In the genomic region with DNA sequence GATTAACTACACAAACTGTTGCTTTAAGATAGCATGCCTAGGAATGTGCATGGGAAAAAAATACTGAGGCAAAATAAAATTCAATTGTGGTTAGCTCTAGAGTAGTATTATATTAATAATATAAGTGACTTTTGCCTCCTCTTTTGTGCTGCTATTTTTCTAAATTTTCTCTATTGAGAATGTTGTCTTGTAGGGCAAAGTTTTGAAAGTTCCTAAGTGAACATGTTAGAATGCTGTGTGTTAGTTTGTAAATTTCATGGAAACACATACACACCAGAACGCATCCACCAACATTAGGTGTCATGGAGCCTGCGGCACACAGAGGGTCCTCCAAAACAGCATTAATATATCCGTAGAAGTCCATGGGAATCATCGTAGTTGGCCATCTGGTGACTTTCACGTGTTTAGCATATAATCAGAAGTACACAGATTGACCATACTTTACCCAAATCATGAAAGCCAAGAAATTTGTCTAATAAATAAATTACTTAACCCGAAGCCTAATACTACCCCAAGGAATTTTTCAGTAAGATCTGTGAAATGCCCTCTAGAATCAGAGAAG, we compare ENCODE assay signal across 1 cellular context.
TF ChIP-seq lines count a peak whose summit lies in the region.

No MANE protein-coding gene starts in this region.

TF ChIP-seq in WTC11, 78 proteins besides CTCF, POLR2A, EP300 and RAD21 (continued from another document):
- no peak for TF ChIP-seq ZNF317 (CRISPR knock-in tag; IDR thresholded peaks at IDR 0.05; ENCODE audit: borderline replicate concordance, low read depth)
- TF ChIP-seq HMGA2 (CRISPR knock-in tag; IDR thresholded peaks at IDR 0.05), result no peak
- TF ChIP-seq, protein P1, sequence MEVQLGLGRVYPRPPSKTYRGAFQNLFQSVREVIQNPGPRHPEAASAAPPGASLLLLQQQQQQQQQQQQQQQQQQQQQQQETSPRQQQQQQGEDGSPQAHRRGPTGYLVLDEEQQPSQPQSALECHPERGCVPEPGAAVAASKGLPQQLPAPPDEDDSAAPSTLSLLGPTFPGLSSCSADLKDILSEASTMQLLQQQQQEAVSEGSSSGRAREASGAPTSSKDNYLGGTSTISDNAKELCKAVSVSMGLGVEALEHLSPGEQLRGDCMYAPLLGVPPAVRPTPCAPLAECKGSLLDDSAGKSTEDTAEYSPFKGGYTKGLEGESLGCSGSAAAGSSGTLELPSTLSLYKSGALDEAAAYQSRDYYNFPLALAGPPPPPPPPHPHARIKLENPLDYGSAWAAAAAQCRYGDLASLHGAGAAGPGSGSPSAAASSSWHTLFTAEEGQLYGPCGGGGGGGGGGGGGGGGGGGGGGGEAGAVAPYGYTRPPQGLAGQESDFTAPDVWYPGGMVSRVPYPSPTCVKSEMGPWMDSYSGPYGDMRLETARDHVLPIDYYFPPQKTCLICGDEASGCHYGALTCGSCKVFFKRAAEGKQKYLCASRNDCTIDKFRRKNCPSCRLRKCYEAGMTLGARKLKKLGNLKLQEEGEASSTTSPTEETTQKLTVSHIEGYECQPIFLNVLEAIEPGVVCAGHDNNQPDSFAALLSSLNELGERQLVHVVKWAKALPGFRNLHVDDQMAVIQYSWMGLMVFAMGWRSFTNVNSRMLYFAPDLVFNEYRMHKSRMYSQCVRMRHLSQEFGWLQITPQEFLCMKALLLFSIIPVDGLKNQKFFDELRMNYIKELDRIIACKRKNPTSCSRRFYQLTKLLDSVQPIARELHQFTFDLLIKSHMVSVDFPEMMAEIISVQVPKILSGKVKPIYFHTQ (CRISPR knock-in tag; IDR thresholded peaks at IDR 0.05), result no peak
- TF ChIP-seq MYBL2 (CRISPR knock-in tag; IDR thresholded peaks at IDR 0.05), result no peak
- TF ChIP-seq, protein P2, sequence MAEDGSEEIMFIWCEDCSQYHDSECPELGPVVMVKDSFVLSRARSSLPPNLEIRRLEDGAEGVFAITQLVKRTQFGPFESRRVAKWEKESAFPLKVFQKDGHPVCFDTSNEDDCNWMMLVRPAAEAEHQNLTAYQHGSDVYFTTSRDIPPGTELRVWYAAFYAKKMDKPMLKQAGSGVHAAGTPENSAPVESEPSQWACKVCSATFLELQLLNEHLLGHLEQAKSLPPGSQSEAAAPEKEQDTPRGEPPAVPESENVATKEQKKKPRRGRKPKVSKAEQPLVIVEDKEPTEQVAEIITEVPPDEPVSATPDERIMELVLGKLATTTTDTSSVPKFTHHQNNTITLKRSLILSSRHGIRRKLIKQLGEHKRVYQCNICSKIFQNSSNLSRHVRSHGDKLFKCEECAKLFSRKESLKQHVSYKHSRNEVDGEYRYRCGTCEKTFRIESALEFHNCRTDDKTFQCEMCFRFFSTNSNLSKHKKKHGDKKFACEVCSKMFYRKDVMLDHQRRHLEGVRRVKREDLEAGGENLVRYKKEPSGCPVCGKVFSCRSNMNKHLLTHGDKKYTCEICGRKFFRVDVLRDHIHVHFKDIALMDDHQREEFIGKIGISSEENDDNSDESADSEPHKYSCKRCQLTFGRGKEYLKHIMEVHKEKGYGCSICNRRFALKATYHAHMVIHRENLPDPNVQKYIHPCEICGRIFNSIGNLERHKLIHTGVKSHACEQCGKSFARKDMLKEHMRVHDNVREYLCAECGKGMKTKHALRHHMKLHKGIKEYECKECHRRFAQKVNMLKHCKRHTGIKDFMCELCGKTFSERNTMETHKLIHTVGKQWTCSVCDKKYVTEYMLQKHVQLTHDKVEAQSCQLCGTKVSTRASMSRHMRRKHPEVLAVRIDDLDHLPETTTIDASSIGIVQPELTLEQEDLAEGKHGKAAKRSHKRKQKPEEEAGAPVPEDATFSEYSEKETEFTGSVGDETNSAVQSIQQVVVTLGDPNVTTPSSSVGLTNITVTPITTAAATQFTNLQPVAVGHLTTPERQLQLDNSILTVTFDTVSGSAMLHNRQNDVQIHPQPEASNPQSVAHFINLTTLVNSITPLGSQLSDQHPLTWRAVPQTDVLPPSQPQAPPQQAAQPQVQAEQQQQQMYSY (CRISPR knock-in tag; IDR thresholded peaks at IDR 0.05), result no peak
- TF ChIP-seq SOX15 (CRISPR knock-in tag; IDR thresholded peaks at IDR 0.05), result no peak
